In genomic region chr10:3054816-3055202, GRCh38 we compare ENCODE assay signal across 23 cellular contexts. TPM values are rescaled to one million over a fixed set of nuclear protein-coding genes. Genes with fewer than 3 reads are reported as not detected.
DNase-seq lines count a peak whose midpoint lies in the region; ATAC-seq, FAIRE-seq and TF ChIP-seq lines count a peak whose summit lies in the region.
"Had no signal": no experiment of that assay in that cellular context is flagged by ENCODE, and none has a peak within 500 bp of the region (broad histone marks: within the 10 kb centered on the region; RNA-seq: fewer than 3 reads in every experiment).

No MANE protein-coding gene starts in this region.

- no peaks in the 10 kb centered on the region for H3K27me3 ChIP-seq in heart left ventricle
- peaks cover 0 to 2% of the 10 kb centered on the region in 2 experiments for H3K27me3 ChIP-seq in endothelial cell of umbilical vein (ENCODE audit: control insufficient read depth in 2 of 2, insufficient read depth in 2 of 2, low read length in 2 of 2)
- H3K27me3 ChIP-seq in thyroid gland = no peaks in the 10 kb centered on the region

- intact Hi-C loops in heart left ventricle (cut with DNase I) = no loop called here
- intact Hi-C loops in left ventricle myocardium superior (cut with micrococcal nuclease) = no loop called here
- intact Hi-C loops in endothelial cell of umbilical vein (cut with micrococcal nuclease) = loop anchor here (5.0 kb wide), 1 partner anchor 1633 kb away; no protein-coding TSS in a partner anchor
- intact Hi-C loops in thyroid gland (cut with DNase I) = no loop called here

- H3K79me2 ChIP-seq in endothelial cell of umbilical vein (ENCODE audit: control insufficient read depth, insufficient read depth, low read length) = no peaks in the 10 kb centered on the region

- TF ChIP-seq POLR2A in heart left ventricle (IDR thresholded peaks at IDR 0.05) (no peak), endothelial cell of umbilical vein (IDR thresholded peaks at IDR 0.05; ENCODE audit: low read depth, low read length) (no peak), thyroid gland (IDR thresholded peaks at IDR 0.05) (no peak)

- H3K36me3 ChIP-seq in heart left ventricle = no peaks in the 10 kb centered on the region
- no peaks in the 10 kb centered on the region for H3K36me3 ChIP-seq in endothelial cell of umbilical vein (ENCODE audit: control insufficient read depth in 2 of 2, extremely low read depth in 1 of 2, insufficient read depth in 2 of 2, low read length in 2 of 2)
- H3K36me3 ChIP-seq in thyroid gland = no peaks in the 10 kb centered on the region
- H3K36me3 ChIP-seq: neutrophil had no signal

- DNase-seq in heart left ventricle (no peak), left ventricle myocardium superior (no peak), endothelial cell of umbilical vein (ENCODE audit: low read depth, low spot score) (peak; percentile 56), thyroid gland (no peak), EL (no peak), HK-2 (ENCODE audit: unreplicated experiment) (no peak)
- DNase-seq: activated CD4-positive, alpha-beta T cell treated with anti-CD3 and anti-CD28 coated beads for 48 hours; effector CD4-positive, alpha-beta T cell; kidney; NCI-H1105; NCI-H510A; RPMI8226; stimulated activated CD4-positive, alpha-beta T cell treated with anti-CD3 and anti-CD28 coated beads, Interleukin-1b, Interleukin-23, amount 100 ng/mL, for 48 hours; stimulated activated naive CD8-positive, alpha-beta T cell treated with anti-CD3 and anti-CD28 coated beads, Interleukin-15, amount 100 ng/mL, for 72 hours had no signal

- ATAC-seq in heart left ventricle (peak in 2 of 4 donors; percentile 36 to 69), left ventricle myocardium superior (no peak), HG03159 (IDR thresholded peaks at IDR 0.05; ENCODE audit: unreplicated experiment) (no peak)
- ATAC-seq: stimulated activated naive CD8-positive, alpha-beta T cell treated with anti-CD3 and anti-CD28 coated beads, Interleukin-15, amount 100 ng/mL, for 72 hours had no signal

- H3K27me3 Mint-ChIP-seq in nephron (ENCODE audit: low read depth) = no peaks in the 10 kb centered on the region

- peaks cover 0 to 5% (median 0%) of the 10 kb centered on the region in 12 donors for H3K9me3 ChIP-seq in heart left ventricle
- no peaks in the 10 kb centered on the region for H3K9me3 ChIP-seq in endothelial cell of umbilical vein (replicated peaks; ENCODE audit: control insufficient read depth, insufficient read depth, low read length)
- H3K9me3 ChIP-seq in thyroid gland = no peaks in the 10 kb centered on the region
- H3K9me3 ChIP-seq: neutrophil had no signal

- H3K4me1 Mint-ChIP-seq in nephron = peaks cover 24% of the 10 kb centered on the region

- CTCF ChIA-PET in endothelial cell of umbilical vein (lab: Charles Lee) = interaction anchor here (0.9 to 1.6 kb wide), 5 partner anchors 9 to 127 kb away, joined by 3 to 6 read pairs (median 4); no protein-coding TSS in a partner anchor

- H3K4me1 ChIP-seq in heart left ventricle = peaks cover 0 to 11% (median 5%) of the 10 kb centered on the region in 12 donors
- peaks cover 14% of the 10 kb centered on the region for H3K4me1 ChIP-seq in endothelial cell of umbilical vein (ENCODE audit: control insufficient read depth, extremely low read depth, insufficient read depth, low read length)
- peaks cover 0 to 12% of the 10 kb centered on the region in 2 donors for H3K4me1 ChIP-seq in thyroid gland

- FAIRE-seq in endothelial cell of umbilical vein (lab: Jason Lieb, UNC) = peak; percentile 91
- FAIRE-seq: bronchial epithelial cell, D721Med, H1, HTR-8/SVneo, kidney, TTC549 had no signal

- no peaks in the 10 kb centered on the region for H4K20me1 ChIP-seq in endothelial cell of umbilical vein (replicated peaks; ENCODE audit: control insufficient read depth, extremely low read depth, insufficient read depth, low read length)

- BruUV-seq in endothelial cell of umbilical vein (replicated peaks; lab: Mats Ljungman, UMichigan) = no TSS peak

- peak overlapping the region; percentile 52 for H2AFZ ChIP-seq in endothelial cell of umbilical vein (ENCODE audit: low read depth, low read length)

- POLR2A ChIA-PET in endothelial cell of umbilical vein (lab: Charles Lee) = no interaction called here

- TF ChIP-seq CTCF in heart left ventricle (IDR thresholded peaks at IDR 0.05) (no peak), endothelial cell of umbilical vein (IDR thresholded peaks at IDR 0.05; ENCODE audit: extremely low read depth in 1 of 2, insufficient read depth in 1 of 2, low read depth in 1 of 2, low read length in 2 of 2) (no peak), nephron (IDR thresholded peaks at IDR 0.05; ENCODE audit: unreplicated experiment in 3 of 3) (no peak), thyroid gland (IDR thresholded peaks at IDR 0.05) (no peak)

- H3K27ac ChIP-seq in heart left ventricle = peak overlapping the region in 10 of 12 donors; percentile 23 to 74 (median 50)
- no peak overlapping the region for H3K27ac ChIP-seq in endothelial cell of umbilical vein (ENCODE audit: insufficient read depth, low read depth, low read length)
- H3K27ac ChIP-seq in thyroid gland = peak overlapping the region; percentile 7 to 70 (median 38)
- H3K27ac ChIP-seq: neutrophil had no signal

- H3K4me3 ChIP-seq in heart left ventricle (no peak overlapping the region), endothelial cell of umbilical vein (replicated peaks in 1 of 3; ENCODE audit: insufficient read depth in 1 of 3, low read depth in 1 of 3, low read length in 3 of 3) (no peak overlapping the region), thyroid gland (replicated peaks in 1 of 3) (no peak overlapping the region)

- no peak overlapping the region for H3K9ac ChIP-seq in endothelial cell of umbilical vein (replicated peaks; ENCODE audit: extremely low read depth, insufficient read depth, low read length)

- no peak overlapping the region for H3K4me3 Mint-ChIP-seq in nephron
- H3K4me3 Mint-ChIP-seq: stimulated activated naive CD8-positive, alpha-beta T cell treated with anti-CD3 and anti-CD28 coated beads, Interleukin-15, amount 100 ng/mL, for 72 hours had no signal

- dilution Hi-C loops in endothelial cell of umbilical vein (cut with MboI; ENCODE audit: extremely low pct_ligation_motif_present, low sequenced_read_pairs) = no loop called here

- H3K9me3 Mint-ChIP-seq in nephron = no peaks in the 10 kb centered on the region
- H3K9me3 Mint-ChIP-seq: activated T-helper 2 cell treated with anti-CD3 and anti-CD28 coated beads, Interferon-gamma antibody, Interleukin-2, Interleukin-4, amounts not matched to agents 10 μg/mL and 5 μg/mL and 100 μg/mL, durations not matched to agents 14 hours and 24 hours and 36 hours; stimulated activated naive CD8-positive, alpha-beta T cell treated with anti-CD3 and anti-CD28 coated beads, Interleukin-15, amount 100 ng/mL, for 72 hours had no signal

- H3K36me3 Mint-ChIP-seq in nephron (ENCODE audit: low read depth) = no peaks in the 10 kb centered on the region

- H3K27ac Mint-ChIP-seq in nephron = peak overlapping the region; percentile 80 to 95 (median 92)
- H3K27ac Mint-ChIP-seq: activated T-helper 2 cell treated with anti-CD3 and anti-CD28 coated beads, Interferon-gamma antibody, Interleukin-2, Interleukin-4, amounts not matched to agents 10 μg/mL and 5 μg/mL and 100 μg/mL, durations not matched to agents 14 hours and 24 hours and 36 hours; stimulated activated naive CD8-positive, alpha-beta T cell treated with anti-CD3 and anti-CD28 coated beads, Interleukin-15, amount 100 ng/mL, for 72 hours had no signal

- 27 to 41% (median 31%) methylated on average over 1 of the region's 1 CpG for WGBS in heart left ventricle, 4 donors
- WGBS in thyroid gland, 2 donors = 29 to 67% methylated on average over 1 of the region's 1 CpG

- H3K4me2 ChIP-seq in endothelial cell of umbilical vein (ENCODE audit: insufficient read depth, low read length) = peak overlapping the region; percentile 32

- no peaks in the 10 kb centered on the region for H3K9me1 ChIP-seq in endothelial cell of umbilical vein (replicated peaks; ENCODE audit: control insufficient read depth, extremely low read depth, insufficient read depth, low read length)

TF ChIP-seq in endothelial cell of umbilical vein, 7 proteins besides CTCF, POLR2A, EP300 and RAD21:
- TF ChIP-seq MYC (IDR thresholded peaks at IDR 0.05; ENCODE audit: low read depth, low read length) = no peak
- no peak for TF ChIP-seq JUN (IDR thresholded peaks at IDR 0.05; ENCODE audit: borderline replicate concordance, insufficient read depth, insufficient read length, low read depth)
- TF ChIP-seq, protein P1, sequence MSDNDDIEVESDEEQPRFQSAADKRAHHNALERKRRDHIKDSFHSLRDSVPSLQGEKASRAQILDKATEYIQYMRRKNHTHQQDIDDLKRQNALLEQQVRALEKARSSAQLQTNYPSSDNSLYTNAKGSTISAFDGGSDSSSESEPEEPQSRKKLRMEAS (IDR thresholded peaks at IDR 0.05; ENCODE audit: insufficient read depth, insufficient read length) = no peak
- no peak for TF ChIP-seq EZH2 (IDR thresholded peaks at IDR 0.05; ENCODE audit: borderline replicate concordance, low read depth, low read length, severe bottlenecking)
- TF ChIP-seq GATA2 (IDR thresholded peaks at IDR 0.05; ENCODE audit: insufficient read depth, insufficient read length, low read depth, low read length) = no peak
- no peak for TF ChIP-seq FOS (IDR thresholded peaks at IDR 0.05; ENCODE audit: borderline replicate concordance, insufficient read depth, low read length)
- no peak for TF ChIP-seq POLR2AphosphoS5 (IDR thresholded peaks at IDR 0.05; ENCODE audit: insufficient read depth, low read depth, low read length)
TF ChIP-seq in endothelial cell of umbilical vein: peak in this region for 0.

RNA-seq across cellular contexts. Expression of gene PFKP, which starts 12.5 kb away (rescaled TPM):
- total RNA-seq in heart left ventricle (100 to 1,000 TPM; 141 to 318 (median 183) TPM), left ventricle myocardium superior (178 TPM), endothelial cell of umbilical vein (359 and 360 TPM in 2 replicates), thyroid gland (100 to 1,000 TPM in 2 of 4 donors, 10 to 100 TPM in 2; 56.6 to 154 (median 115) TPM)
- polyA plus RNA-seq in heart left ventricle (100 to 1,000 TPM in 1 of 2 donors, 10 to 100 TPM in 1; 68.0 to 231 TPM), endothelial cell of umbilical vein (185 and 199 TPM in 2 replicates)
- polyA plus RNA-seq in endothelial cell of umbilical vein (2011; cell fraction: cytosol; rRNA removed) = 217 and 218 TPM in 2 replicates
- polyA plus RNA-seq in endothelial cell of umbilical vein (2011; cell fraction: nucleus; rRNA removed) = 292 and 301 TPM in 2 replicates
- 370 TPM in 2 replicates for polyA plus RNA-seq in endothelial cell of umbilical vein (2012)
- 153 and 184 TPM in 2 replicates for polyA minus RNA-seq in endothelial cell of umbilical vein
- polyA minus RNA-seq in endothelial cell of umbilical vein (2011; cell fraction: cytosol; rRNA and poly(A)+ RNA removed) = 59.9 TPM
- polyA minus RNA-seq in endothelial cell of umbilical vein (2011; cell fraction: nucleus; rRNA and poly(A)+ RNA removed) = 90.1 and 121 TPM in 2 replicates
